ENCODE assay signal across 6 cellular contexts in the genomic region with DNA sequence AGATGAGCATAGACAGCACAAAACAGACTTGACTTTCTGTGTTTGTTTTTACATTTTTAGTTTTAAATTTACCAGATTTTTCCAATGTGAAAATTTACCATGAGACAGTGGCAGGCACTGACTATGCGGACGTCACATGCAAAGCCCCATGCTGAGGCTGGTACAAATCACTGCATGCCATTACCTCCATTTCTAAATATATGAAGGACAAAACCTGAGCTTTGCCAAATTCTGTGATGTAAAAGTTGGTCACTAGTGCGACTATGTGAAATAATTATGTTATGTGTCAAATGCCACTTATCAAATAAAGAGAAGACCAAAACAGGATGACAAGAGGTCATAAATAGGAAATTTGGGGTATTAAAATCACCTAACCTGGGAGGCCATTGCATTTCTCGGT. TPM values are rescaled to one million over a fixed set of nuclear protein-coding genes. Genes with fewer than 3 reads are reported as not detected.
"Had no signal": no experiment of that assay in that cellular context is flagged by ENCODE, and none has a peak within 500 bp of the region (broad histone marks: within the 10 kb centered on the region; RNA-seq: fewer than 3 reads in every experiment).

No MANE protein-coding gene starts in this region.

- H3K4me3 ChIP-seq: GM23338 had no signal

- ATAC-seq: GM23338 had no signal

- DNase-seq: H9, HCEC 1CT, IMR-90 had no signal

RNA-seq across cellular contexts. Expression of gene NRAP, which starts 22.1 kb away (rescaled TPM):
- total RNA-seq: GM23338, H1, H9, HT-29, IMR-90 had no signal
- polyA plus RNA-seq: GM23338, H1, IMR-90 had no signal
